Comparison of ENCODE assay signal across 14 cellular contexts in the genomic region with DNA sequence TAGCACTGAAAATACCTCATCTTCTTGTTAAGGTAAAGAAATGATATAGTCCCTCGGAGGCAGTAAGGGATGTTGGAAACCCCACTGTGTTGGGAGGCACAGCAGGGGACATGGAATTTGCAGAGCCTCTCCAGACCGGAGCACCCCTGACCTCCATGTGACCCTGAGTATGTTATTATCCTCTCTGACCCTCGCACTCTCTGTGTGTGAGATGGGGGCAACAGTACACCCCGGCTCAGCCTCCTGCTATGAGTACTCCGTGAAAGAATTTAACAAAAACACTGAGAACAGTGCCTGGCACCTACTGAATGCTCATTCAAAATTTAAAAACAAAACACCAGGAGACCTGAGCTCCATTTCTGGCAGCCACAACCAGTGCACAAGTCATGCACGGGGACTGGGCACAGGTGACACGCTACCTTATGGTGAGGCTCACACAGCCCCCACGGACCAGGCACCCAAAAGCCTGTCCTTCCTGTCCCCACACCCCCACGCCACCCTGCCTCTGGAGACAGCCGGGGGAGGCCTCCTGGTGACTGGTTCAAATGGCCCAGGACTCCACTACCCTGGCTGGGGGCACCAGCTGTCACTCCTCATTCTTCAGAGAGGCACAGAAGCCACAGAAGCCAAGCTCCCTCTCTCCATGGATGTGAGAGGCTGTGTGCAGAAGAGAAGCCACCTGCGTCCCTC. TPM values are rescaled to one million over a fixed set of nuclear protein-coding genes. Genes with fewer than 3 reads are reported as not detected.
A peak's percentile ranks its signal among the peaks of the same experiment; 100 is the strongest.
DNase-seq lines count a peak whose midpoint lies in the region; ATAC-seq and TF ChIP-seq lines count a peak whose summit lies in the region.
"Had no signal": no experiment of that assay in that cellular context is flagged by ENCODE, and none has a peak within 500 bp of the region (broad histone marks: within the 10 kb centered on the region; RNA-seq: fewer than 3 reads in every experiment).

No MANE protein-coding gene starts in this region.

- peak overlapping the region; percentile 44 for H3K4me3 Mint-ChIP-seq in neural crest cell
- H3K4me3 Mint-ChIP-seq: T-helper 17 cell had no signal

- H3K36me3 Mint-ChIP-seq in neural crest cell (ENCODE audit: low read depth), result peaks cover 9% of the 10 kb centered on the region

- TF ChIP-seq CTCF in neural crest cell (conservative IDR thresholded peaks at IDR 0.05), result no peak

- no peak for ATAC-seq in GM21619 (IDR thresholded peaks at IDR 0.05; ENCODE audit: unreplicated experiment)
- ATAC-seq: esophagus mucosa, T-helper 17 cell had no signal

- H3K9me3 Mint-ChIP-seq in neural crest cell, result no peaks in the 10 kb centered on the region

- H3K27ac Mint-ChIP-seq in neural crest cell (ENCODE audit: unreplicated experiment), result no peak overlapping the region
- H3K27ac Mint-ChIP-seq: T-helper 17 cell had no signal

- peak; percentile 20 for DNase-seq in EH (ENCODE audit: low read depth)
- DNase-seq in NCI-H1092 treated with DMSO at 0.1 percent for 48 hours (lab: John Stamatoyannopoulos, UW), result peak; percentile 32
- peak; percentile 61 for DNase-seq in brain pericyte (ENCODE audit: low read depth, low spot score)
- DNase-seq in neural crest cell (ENCODE audit: low read depth, low spot score), result no peak
- no peak for DNase-seq in SHP77 treated with DMSO at 0.1 percent for 48 hours (lab: John Stamatoyannopoulos, UW)
- DNase-seq in C1 segment of cervical spinal cord (lab: John Stamatoyannopoulos, UW), result no peak
- DNase-seq in activated naive CD4-positive, alpha-beta T cell (lab: John Stamatoyannopoulos, UW), result no peak
- DNase-seq: BE2C, islet precursor cell, midbrain, NCI-H2029 treated with DMSO at 0.1 percent for 48 hours, T-helper 17 cell had no signal

- no peaks in the 10 kb centered on the region for H3K27me3 Mint-ChIP-seq in neural crest cell (ENCODE audit: low read depth)
- H3K27me3 Mint-ChIP-seq: T-helper 17 cell had no signal

- peaks cover 37% of the 10 kb centered on the region for H3K4me1 Mint-ChIP-seq in neural crest cell
- H3K4me1 Mint-ChIP-seq: T-helper 17 cell had no signal

RNA-seq across cellular contexts. Expression of gene NINL, which starts 6.1 kb away (rescaled TPM):
- 41.2 and 44.0 TPM in 2 replicates for total RNA-seq in neural crest cell

RNA-seq across cellular contexts. Expression of gene NANP, which starts 44.6 kb away (rescaled TPM):
- 9.0 and 9.7 TPM in 2 replicates for total RNA-seq in neural crest cell

Comparison
In these comparisons a context has a peak if more than half of its experiments do, and no peak if none do; other contexts are left out.
1. DNase-seq: peak in EH (single experiment), NCI-H1092 treated with DMSO at 0.1 percent for 48 hours (single experiment) and brain pericyte (single experiment); none in neural crest cell (single experiment), SHP77 treated with DMSO at 0.1 percent for 48 hours (single experiment), C1 segment of cervical spinal cord (0 of 14) and activated naive CD4-positive, alpha-beta T cell (0 of 4).